1 cellular context compared by ENCODE assay signal in the genomic region with DNA sequence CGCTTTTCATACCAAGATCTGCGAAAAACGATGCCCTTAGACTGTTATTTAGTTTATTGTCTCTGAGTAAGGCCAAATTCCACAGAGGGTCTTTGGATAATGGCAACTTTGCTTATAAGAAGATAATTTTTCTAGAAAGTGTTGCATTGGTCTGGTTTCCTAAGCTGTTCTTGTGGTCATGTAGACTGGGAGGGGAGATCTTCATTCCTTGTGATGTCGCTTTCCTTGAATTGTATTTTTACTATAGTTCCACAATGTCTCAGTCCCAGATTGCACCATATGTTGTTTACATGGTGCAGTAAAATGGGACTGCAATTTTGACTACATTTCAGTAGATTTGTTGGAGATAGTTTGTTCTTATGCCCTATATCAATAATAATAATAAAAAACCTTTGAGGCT.
TF ChIP-seq lines count a peak whose summit lies in the region.

No MANE protein-coding gene starts in this region.

TF ChIP-seq in IMR-90, 13 proteins besides CTCF, POLR2A, EP300 and RAD21 (continued from another document):
- no peak for TF ChIP-seq SMC3 (IDR thresholded peaks at IDR 0.05; ENCODE audit: low read depth, low read length)
- TF ChIP-seq MAFK (IDR thresholded peaks at IDR 0.05; ENCODE audit: low read depth, low read length): no peak
- TF ChIP-seq ELK1 (IDR thresholded peaks at IDR 0.05; ENCODE audit: borderline replicate concordance, low read depth, low read length): no peak
- no peak for TF ChIP-seq CHD1 (IDR thresholded peaks at IDR 0.05; ENCODE audit: low read depth, low read length)
- TF ChIP-seq MAZ (IDR thresholded peaks at IDR 0.05; ENCODE audit: borderline replicate concordance, low read depth, low read length): no peak
- TF ChIP-seq BHLHE40 (IDR thresholded peaks at IDR 0.05; ENCODE audit: low read depth, low read length): no peak
- TF ChIP-seq, protein P1, sequence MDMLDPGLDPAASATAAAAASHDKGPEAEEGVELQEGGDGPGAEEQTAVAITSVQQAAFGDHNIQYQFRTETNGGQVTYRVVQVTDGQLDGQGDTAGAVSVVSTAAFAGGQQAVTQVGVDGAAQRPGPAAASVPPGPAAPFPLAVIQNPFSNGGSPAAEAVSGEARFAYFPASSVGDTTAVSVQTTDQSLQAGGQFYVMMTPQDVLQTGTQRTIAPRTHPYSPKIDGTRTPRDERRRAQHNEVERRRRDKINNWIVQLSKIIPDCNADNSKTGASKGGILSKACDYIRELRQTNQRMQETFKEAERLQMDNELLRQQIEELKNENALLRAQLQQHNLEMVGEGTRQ (IDR thresholded peaks at IDR 0.05; ENCODE audit: low read depth, low read length): no peak
- no peak for TF ChIP-seq CEBPB (IDR thresholded peaks at IDR 0.05; ENCODE audit: low read depth, low read length)
- no peak for TF ChIP-seq RFX5 (IDR thresholded peaks at IDR 0.05; ENCODE audit: low read depth, low read length)
- no peak for TF ChIP-seq NFE2L2 (IDR thresholded peaks at IDR 0.05; ENCODE audit: low read depth, low read length)
- TF ChIP-seq RCOR1 (IDR thresholded peaks at IDR 0.05; ENCODE audit: insufficient replicate concordance, low read length): no peak
